2 cellular contexts compared by ENCODE assay signal in the genomic region with DNA sequence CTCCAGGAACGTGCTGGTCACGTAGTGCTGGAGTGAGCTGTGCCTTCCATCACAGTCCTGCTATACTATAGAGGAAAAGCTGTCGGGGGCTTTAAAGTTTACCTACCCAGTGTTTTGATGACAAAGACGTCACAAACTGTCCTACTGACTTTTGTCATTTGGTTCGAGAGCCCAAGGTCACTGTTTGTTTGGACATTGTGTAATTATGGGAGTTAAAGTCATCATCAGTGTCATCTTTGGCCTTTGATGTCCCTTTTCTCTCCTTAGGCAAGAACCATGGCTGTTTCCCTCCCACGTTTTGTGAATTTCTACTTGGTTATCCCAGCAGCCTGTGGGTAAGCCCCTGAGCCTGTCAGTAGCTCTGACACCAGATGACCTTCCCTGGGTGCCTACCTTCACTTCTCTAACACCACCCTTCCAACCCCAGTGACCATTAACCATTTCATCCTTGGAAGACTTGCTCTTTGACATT.
TF ChIP-seq lines count a peak whose summit lies in the region.

No MANE protein-coding gene starts in this region.

TF ChIP-seq in WTC11, 78 proteins besides CTCF, POLR2A, EP300 and RAD21:
- TF ChIP-seq GABPB1 (CRISPR knock-in tag; IDR thresholded peaks at IDR 0.05) (peak; percentile 91), NR2C2 (CRISPR knock-in tag; IDR thresholded peaks at IDR 0.05) (no peak), ETV6 (CRISPR knock-in tag; IDR thresholded peaks at IDR 0.05) (no peak), TEAD4 (CRISPR knock-in tag; IDR thresholded peaks at IDR 0.05) (no peak)

TF ChIP-seq in HepG2, 621 proteins besides CTCF, POLR2A, EP300 and RAD21 (continues in another document):
- peak; percentile 95 for TF ChIP-seq BCL6 (CRISPR knock-in tag; IDR thresholded peaks at IDR 0.05)
- peak; percentile 85 for TF ChIP-seq CCDC6 (CRISPR knock-in tag; IDR thresholded peaks at IDR 0.05)
- peak; percentile 88 to 92 for TF ChIP-seq NR2F1 (CRISPR knock-in tag; IDR thresholded peaks at IDR 0.05)
- TF ChIP-seq, protein P1, sequence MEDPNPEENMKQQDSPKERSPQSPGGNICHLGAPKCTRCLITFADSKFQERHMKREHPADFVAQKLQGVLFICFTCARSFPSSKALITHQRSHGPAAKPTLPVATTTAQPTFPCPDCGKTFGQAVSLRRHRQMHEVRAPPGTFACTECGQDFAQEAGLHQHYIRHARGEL (CRISPR knock-in tag; IDR thresholded peaks at IDR 0.05): no peak
- no peak for TF ChIP-seq PCBP1 (IDR thresholded peaks at IDR 0.05; ENCODE audit: borderline replicate concordance, low read depth, low read length)
- no peak for TF ChIP-seq GLI4 (CRISPR knock-in tag; IDR thresholded peaks at IDR 0.05; ENCODE audit: borderline replicate concordance)
- no peak for TF ChIP-seq MYNN (CRISPR knock-in tag; IDR thresholded peaks at IDR 0.05; ENCODE audit: low read depth)
- peak; percentile 79 for TF ChIP-seq PHF5A (CRISPR knock-in tag; IDR thresholded peaks at IDR 0.05; ENCODE audit: low read depth, unreplicated experiment)
- no peak for TF ChIP-seq ZNF75D (CRISPR knock-in tag; IDR thresholded peaks at IDR 0.05; ENCODE audit: borderline replicate concordance)
- peak; percentile 52 for TF ChIP-seq MED8 (CRISPR knock-in tag; IDR thresholded peaks at IDR 0.05; ENCODE audit: insufficient replicate concordance)
- TF ChIP-seq, protein P2, sequence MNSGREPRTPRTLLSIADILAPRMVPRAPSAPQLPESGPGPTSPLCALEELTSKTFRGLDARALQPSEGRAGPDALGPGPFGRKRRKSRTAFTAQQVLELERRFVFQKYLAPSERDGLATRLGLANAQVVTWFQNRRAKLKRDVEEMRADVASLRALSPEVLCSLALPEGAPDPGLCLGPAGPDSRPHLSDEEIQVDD (CRISPR knock-in tag; IDR thresholded peaks at IDR 0.05; ENCODE audit: borderline replicate concordance): no peak
- TF ChIP-seq, protein P3, sequence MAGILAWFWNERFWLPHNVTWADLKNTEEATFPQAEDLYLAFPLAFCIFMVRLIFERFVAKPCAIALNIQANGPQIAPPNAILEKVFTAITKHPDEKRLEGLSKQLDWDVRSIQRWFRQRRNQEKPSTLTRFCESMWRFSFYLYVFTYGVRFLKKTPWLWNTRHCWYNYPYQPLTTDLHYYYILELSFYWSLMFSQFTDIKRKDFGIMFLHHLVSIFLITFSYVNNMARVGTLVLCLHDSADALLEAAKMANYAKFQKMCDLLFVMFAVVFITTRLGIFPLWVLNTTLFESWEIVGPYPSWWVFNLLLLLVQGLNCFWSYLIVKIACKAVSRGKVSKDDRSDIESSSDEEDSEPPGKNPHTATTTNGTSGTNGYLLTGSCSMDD (CRISPR knock-in tag; IDR thresholded peaks at IDR 0.05): no peak
- TF ChIP-seq, protein P4, sequence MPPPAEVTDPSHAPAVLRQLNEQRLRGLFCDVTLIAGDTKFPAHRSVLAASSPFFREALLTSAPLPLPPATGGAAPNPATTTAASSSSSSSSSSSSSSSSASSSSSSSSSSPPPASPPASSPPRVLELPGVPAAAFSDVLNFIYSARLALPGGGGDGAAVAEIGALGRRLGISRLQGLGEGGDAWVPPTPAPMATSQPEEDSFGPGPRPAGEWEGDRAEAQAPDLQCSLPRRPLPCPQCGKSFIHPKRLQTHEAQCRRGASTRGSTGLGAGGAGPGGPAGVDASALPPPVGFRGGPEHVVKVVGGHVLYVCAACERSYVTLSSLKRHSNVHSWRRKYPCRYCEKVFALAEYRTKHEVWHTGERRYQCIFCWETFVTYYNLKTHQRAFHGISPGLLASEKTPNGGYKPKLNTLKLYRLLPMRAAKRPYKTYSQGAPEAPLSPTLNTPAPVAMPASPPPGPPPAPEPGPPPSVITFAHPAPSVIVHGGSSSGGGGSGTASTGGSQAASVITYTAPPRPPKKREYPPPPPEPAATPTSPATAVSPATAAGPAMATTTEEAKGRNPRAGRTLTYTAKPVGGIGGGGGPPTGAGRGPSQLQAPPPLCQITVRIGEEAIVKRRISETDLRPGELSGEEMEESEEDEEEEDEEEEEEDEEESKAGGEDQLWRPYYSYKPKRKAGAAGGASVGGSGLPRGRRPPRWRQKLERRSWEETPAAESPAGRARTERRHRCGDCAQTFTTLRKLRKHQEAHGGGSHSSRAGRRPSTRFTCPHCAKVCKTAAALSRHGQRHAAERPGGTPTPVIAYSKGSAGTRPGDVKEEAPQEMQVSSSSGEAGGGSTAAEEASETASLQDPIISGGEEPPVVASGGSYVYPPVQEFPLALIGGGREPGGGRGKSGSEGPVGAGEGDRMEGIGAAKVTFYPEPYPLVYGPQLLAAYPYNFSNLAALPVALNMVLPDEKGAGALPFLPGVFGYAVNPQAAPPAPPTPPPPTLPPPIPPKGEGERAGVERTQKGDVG (CRISPR knock-in tag; IDR thresholded peaks at IDR 0.05; ENCODE audit: borderline replicate concordance): no peak
- no peak for TF ChIP-seq SNRNP70 (IDR thresholded peaks at IDR 0.05; ENCODE audit: low read depth, low read length)
- TF ChIP-seq ZBTB7A (CRISPR knock-in tag; IDR thresholded peaks at IDR 0.05): 0 out of 2 replicates have a peak, but pooled peaks have one; percentile 19
- TF ChIP-seq ZNF232 (CRISPR knock-in tag; IDR thresholded peaks at IDR 0.05; ENCODE audit: borderline replicate concordance): peak; percentile 73; the same call in 1 of the 2 replicates
- TF ChIP-seq ZNF333 (CRISPR knock-in tag; IDR thresholded peaks at IDR 0.05; ENCODE audit: borderline replicate concordance): no peak
- TF ChIP-seq YEATS4 (CRISPR knock-in tag; IDR thresholded peaks at IDR 0.05; ENCODE audit: borderline replicate concordance): peak; percentile 68
- TF ChIP-seq ZNF3 (CRISPR knock-in tag; IDR thresholded peaks at IDR 0.05): no peak
- TF ChIP-seq, protein P5, sequence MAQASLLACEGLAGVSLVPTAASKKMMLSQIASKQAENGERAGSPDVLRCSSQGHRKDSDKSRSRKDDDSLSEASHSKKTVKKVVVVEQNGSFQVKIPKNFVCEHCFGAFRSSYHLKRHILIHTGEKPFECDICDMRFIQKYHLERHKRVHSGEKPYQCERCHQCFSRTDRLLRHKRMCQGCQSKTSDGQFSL (CRISPR knock-in tag; IDR thresholded peaks at IDR 0.05): no peak
- TF ChIP-seq NBN (conservative IDR thresholded peaks at IDR 0.05): no peak
- TF ChIP-seq, protein P6, sequence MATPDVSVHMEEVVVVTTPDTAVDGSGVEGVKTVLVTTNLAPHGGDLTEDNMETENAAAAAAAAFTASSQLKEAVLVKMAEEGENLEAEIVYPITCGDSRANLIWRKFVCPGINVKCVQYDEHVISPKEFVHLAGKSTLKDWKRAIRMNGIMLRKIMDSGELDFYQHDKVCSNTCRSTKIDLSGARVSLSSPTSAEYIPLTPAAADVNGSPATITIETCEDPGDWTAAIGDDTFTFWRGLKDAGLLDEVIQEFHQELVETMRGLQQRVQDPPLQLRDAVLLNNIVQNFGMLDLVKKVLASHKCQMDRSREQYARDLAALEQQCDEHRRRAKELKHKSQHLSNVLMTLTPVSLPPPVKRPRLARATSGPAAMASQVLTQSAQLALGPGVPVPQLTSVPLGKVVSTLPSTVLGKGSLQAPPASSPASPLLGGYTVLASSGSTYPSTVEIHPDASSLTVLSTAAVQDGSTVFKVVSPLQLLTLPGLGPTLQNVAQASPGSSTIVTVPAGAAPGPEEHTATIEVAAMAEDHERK (CRISPR knock-in tag; IDR thresholded peaks at IDR 0.05; ENCODE audit: low read depth): no peak
- no peak for TF ChIP-seq SMAD1 (CRISPR knock-in tag; IDR thresholded peaks at IDR 0.05; ENCODE audit: borderline replicate concordance, low read depth)
- TF ChIP-seq ZC3H13 (CRISPR knock-in tag; IDR thresholded peaks at IDR 0.05): no peak
- no peak for TF ChIP-seq KDM2A (CRISPR knock-in tag; IDR thresholded peaks at IDR 0.05; ENCODE audit: borderline replicate concordance, low read depth)
- TF ChIP-seq, protein P7, sequence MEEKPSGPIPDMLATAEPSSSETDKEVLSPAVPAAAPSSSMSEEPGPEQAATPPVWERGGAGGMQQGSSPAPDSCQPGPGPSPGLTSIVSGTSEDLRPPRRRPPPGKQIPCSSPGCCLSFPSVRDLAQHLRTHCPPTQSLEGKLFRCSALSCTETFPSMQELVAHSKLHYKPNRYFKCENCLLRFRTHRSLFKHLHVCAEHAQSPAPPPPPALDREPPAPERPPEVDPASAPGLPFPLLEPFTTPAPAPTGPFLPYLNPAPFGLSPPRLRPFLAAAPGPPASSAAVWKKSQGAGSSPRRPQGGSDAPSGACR (CRISPR knock-in tag; IDR thresholded peaks at IDR 0.05): no peak
- TF ChIP-seq PHF8 (CRISPR knock-in tag; IDR thresholded peaks at IDR 0.05): peak; percentile 27; the same call in 1 of the 2 replicates
- 0 out of 2 replicates have a peak, but pooled peaks have one; percentile 52 for TF ChIP-seq ATF7-NPFF (CRISPR knock-in tag; IDR thresholded peaks at IDR 0.05; ENCODE audit: low read depth)
- no peak for TF ChIP-seq ZNF496 (CRISPR knock-in tag; IDR thresholded peaks at IDR 0.05; ENCODE audit: insufficient replicate concordance)
- TF ChIP-seq, protein P8, sequence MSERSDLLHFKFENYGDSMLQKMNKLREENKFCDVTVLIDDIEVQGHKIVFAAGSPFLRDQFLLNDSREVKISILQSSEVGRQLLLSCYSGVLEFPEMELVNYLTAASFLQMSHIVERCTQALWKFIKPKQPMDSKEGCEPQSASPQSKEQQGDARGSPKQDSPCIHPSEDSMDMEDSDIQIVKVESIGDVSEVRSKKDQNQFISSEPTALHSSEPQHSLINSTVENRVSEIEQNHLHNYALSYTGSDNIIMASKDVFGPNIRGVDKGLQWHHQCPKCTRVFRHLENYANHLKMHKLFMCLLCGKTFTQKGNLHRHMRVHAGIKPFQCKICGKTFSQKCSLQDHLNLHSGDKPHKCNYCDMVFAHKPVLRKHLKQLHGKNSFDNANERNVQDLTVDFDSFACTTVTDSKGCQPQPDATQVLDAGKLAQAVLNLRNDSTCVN (CRISPR knock-in tag; IDR thresholded peaks at IDR 0.05; ENCODE audit: borderline replicate concordance): no peak
- TF ChIP-seq ZSCAN25 (CRISPR knock-in tag; IDR thresholded peaks at IDR 0.05): peak; percentile 51; the same call in 1 of the 2 replicates
- TF ChIP-seq, protein P9, sequence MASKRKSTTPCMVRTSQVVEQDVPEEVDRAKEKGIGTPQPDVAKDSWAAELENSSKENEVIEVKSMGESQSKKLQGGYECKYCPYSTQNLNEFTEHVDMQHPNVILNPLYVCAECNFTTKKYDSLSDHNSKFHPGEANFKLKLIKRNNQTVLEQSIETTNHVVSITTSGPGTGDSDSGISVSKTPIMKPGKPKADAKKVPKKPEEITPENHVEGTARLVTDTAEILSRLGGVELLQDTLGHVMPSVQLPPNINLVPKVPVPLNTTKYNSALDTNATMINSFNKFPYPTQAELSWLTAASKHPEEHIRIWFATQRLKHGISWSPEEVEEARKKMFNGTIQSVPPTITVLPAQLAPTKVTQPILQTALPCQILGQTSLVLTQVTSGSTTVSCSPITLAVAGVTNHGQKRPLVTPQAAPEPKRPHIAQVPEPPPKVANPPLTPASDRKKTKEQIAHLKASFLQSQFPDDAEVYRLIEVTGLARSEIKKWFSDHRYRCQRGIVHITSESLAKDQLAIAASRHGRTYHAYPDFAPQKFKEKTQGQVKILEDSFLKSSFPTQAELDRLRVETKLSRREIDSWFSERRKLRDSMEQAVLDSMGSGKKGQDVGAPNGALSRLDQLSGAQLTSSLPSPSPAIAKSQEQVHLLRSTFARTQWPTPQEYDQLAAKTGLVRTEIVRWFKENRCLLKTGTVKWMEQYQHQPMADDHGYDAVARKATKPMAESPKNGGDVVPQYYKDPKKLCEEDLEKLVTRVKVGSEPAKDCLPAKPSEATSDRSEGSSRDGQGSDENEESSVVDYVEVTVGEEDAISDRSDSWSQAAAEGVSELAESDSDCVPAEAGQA (IDR thresholded peaks at IDR 0.05; ENCODE audit: low read depth): peak; percentile 79
- TF ChIP-seq, protein P9 (CRISPR knock-in tag; IDR thresholded peaks at IDR 0.05; ENCODE audit: borderline replicate concordance): peak; percentile 80; the same call in 1 of the 2 replicates
- no peak for TF ChIP-seq ZNF138 (CRISPR knock-in tag; IDR thresholded peaks at IDR 0.05; ENCODE audit: low read depth)
- peak; percentile 98 for TF ChIP-seq RXRB (CRISPR knock-in tag; IDR thresholded peaks at IDR 0.05; ENCODE audit: borderline replicate concordance)
- peak; percentile 76; the same call in 1 of the 2 replicates for TF ChIP-seq SIX1 (CRISPR knock-in tag; IDR thresholded peaks at IDR 0.05; ENCODE audit: borderline replicate concordance)
- peak; percentile 80 for TF ChIP-seq TEAD3 (CRISPR knock-in tag; optimal IDR thresholded peaks at IDR 0.05; ENCODE audit: borderline replicate concordance)
- TF ChIP-seq PRPF4 (IDR thresholded peaks at IDR 0.05; ENCODE audit: low read depth, low read length, poor library complexity, severe bottlenecking): no peak
- TF ChIP-seq, protein P10, sequence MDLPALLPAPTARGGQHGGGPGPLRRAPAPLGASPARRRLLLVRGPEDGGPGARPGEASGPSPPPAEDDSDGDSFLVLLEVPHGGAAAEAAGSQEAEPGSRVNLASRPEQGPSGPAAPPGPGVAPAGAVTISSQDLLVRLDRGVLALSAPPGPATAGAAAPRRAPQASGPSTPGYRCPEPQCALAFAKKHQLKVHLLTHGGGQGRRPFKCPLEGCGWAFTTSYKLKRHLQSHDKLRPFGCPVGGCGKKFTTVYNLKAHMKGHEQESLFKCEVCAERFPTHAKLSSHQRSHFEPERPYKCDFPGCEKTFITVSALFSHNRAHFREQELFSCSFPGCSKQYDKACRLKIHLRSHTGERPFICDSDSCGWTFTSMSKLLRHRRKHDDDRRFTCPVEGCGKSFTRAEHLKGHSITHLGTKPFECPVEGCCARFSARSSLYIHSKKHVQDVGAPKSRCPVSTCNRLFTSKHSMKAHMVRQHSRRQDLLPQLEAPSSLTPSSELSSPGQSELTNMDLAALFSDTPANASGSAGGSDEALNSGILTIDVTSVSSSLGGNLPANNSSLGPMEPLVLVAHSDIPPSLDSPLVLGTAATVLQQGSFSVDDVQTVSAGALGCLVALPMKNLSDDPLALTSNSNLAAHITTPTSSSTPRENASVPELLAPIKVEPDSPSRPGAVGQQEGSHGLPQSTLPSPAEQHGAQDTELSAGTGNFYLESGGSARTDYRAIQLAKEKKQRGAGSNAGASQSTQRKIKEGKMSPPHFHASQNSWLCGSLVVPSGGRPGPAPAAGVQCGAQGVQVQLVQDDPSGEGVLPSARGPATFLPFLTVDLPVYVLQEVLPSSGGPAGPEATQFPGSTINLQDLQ (CRISPR knock-in tag; IDR thresholded peaks at IDR 0.05): no peak
- TF ChIP-seq HOXA3 (CRISPR knock-in tag; IDR thresholded peaks at IDR 0.05): peak; percentile 94
- no peak for TF ChIP-seq ZNF775 (CRISPR knock-in tag; IDR thresholded peaks at IDR 0.05; ENCODE audit: borderline replicate concordance)
